In the genomic region with DNA sequence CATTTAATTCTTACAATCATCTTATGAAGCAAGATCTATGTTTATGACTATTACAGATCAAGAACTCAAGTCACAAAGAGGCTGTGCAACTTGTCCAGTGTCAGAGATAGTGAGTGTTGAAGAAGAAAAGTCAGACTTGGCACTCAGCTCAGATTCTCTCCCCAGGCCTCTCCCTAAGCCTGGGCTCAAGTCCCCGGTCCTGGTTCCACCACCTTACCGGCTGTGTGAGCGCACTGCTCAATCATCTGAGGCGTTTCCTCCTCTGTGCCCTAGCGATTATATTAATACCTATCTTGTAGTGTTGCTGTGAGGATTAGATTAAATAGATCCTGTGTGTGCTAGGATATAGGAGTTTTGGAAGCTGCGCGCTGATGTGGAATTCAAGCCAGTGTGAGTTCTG, we compare ENCODE assay signal across 16 cellular contexts. TPM values are rescaled to one million over a fixed set of nuclear protein-coding genes. Genes with fewer than 3 reads are reported as not detected.
DNase-seq lines count a peak whose midpoint lies in the region; TF ChIP-seq lines count a peak whose summit lies in the region.
"Had no signal": no experiment of that assay in that cellular context is flagged by ENCODE, and none has a peak within 500 bp of the region (broad histone marks: within the 10 kb centered on the region; RNA-seq: fewer than 3 reads in every experiment).

No MANE protein-coding gene starts in this region.

- TF ChIP-seq CTCF in left ventricle myocardium inferior (IDR thresholded peaks at IDR 0.05; ENCODE audit: borderline replicate concordance) (no peak), osteocyte (IDR thresholded peaks at IDR 0.05) (no peak), type B pancreatic cell (conservative IDR thresholded peaks at IDR 0.05) (no peak)

- H3K27ac ChIP-seq in left ventricle myocardium inferior (replicated peaks), result peak overlapping the region; percentile 86
- H3K27ac ChIP-seq: 22Rv1, C4-2B had no signal

- peak overlapping the region; percentile 15 for H3K4me3 ChIP-seq in left ventricle myocardium inferior

- H3K36me3 Mint-ChIP-seq in osteocyte (ENCODE audit: unreplicated experiment), result peaks cover 6% of the 10 kb centered on the region
- H3K36me3 Mint-ChIP-seq in type B pancreatic cell, result peaks cover 19% of the 10 kb centered on the region
- no peaks in the 10 kb centered on the region for H3K36me3 Mint-ChIP-seq in activated naive CD4-positive, alpha-beta T cell treated with anti-CD3 and anti-CD28 coated beads for 36 hours (ENCODE audit: low read depth)

- H3K27me3 Mint-ChIP-seq in osteocyte (ENCODE audit: unreplicated experiment) (no peaks in the 10 kb centered on the region), type B pancreatic cell (no peaks in the 10 kb centered on the region)
- no peaks in the 10 kb centered on the region for H3K27me3 Mint-ChIP-seq in activated naive CD4-positive, alpha-beta T cell treated with anti-CD3 and anti-CD28 coated beads for 36 hours (ENCODE audit: low read depth)

- no peaks in the 10 kb centered on the region for H3K9me3 Mint-ChIP-seq in osteocyte (ENCODE audit: unreplicated experiment)
- H3K9me3 Mint-ChIP-seq in type B pancreatic cell, result peaks cover 5% of the 10 kb centered on the region
- H3K9me3 Mint-ChIP-seq in activated naive CD4-positive, alpha-beta T cell treated with anti-CD3 and anti-CD28 coated beads for 36 hours, result no peaks in the 10 kb centered on the region

- DNase-seq in NCI-H510A treated with DMSO at 0.1 percent for 48 hours (lab: John Stamatoyannopoulos, UW) (peak; percentile 27), NCI-H510A (lab: John Stamatoyannopoulos, UW) (no peak), left ventricle myocardium inferior (no peak), osteocyte (ENCODE audit: extremely low spot score, unreplicated experiment) (no peak), type B pancreatic cell (ENCODE audit: extremely low spot score, unreplicated experiment) (no peak), T-helper 9 cell (no peak)
- DNase-seq in activated naive CD4-positive, alpha-beta T cell treated with anti-CD3 and anti-CD28 coated beads for 36 hours, result no peak
- no peak for DNase-seq in effector CD4-positive, alpha-beta T cell
- DNase-seq: activated naive CD4-positive, alpha-beta T cell; hippocampal formation; KBM-7; NCI-H2227 treated with DMSO at 0.1 percent for 48 hours; nucleus accumbens; stimulated activated CD4-positive, alpha-beta T cell treated with anti-CD3 and anti-CD28 coated beads, Interleukin-15, amount 100 ng/mL, for 24 hours had no signal

- CTCF ChIA-PET in activated naive CD4-positive, alpha-beta T cell treated with anti-CD3 and anti-CD28 coated beads for 36 hours (lab: Charles Lee), result interaction anchor here (0.6 kb wide), 2 partner anchors 53 to 101 kb away, joined by 4 read pairs; no protein-coding TSS in a partner anchor

- H3K4me1 ChIP-seq in left ventricle myocardium inferior, result peaks cover 79% of the 10 kb centered on the region

- intact Hi-C loops in left ventricle myocardium inferior (cut with micrococcal nuclease), result no loop called here
- intact Hi-C loops in activated naive CD4-positive, alpha-beta T cell treated with anti-CD3 and anti-CD28 coated beads for 36 hours (cut with micrococcal nuclease), result no loop called here

- H3K9me3 ChIP-seq in left ventricle myocardium inferior (replicated peaks), result no peaks in the 10 kb centered on the region

- H3K4me3 Mint-ChIP-seq in osteocyte (ENCODE audit: unreplicated experiment) (no peak overlapping the region), type B pancreatic cell (peak overlapping the region; percentile 57)
- H3K4me3 Mint-ChIP-seq in activated naive CD4-positive, alpha-beta T cell treated with anti-CD3 and anti-CD28 coated beads for 36 hours, result no peak overlapping the region

- H3K4me1 Mint-ChIP-seq in osteocyte (ENCODE audit: unreplicated experiment) (peaks cover 48% of the 10 kb centered on the region), type B pancreatic cell (ENCODE audit: unreplicated experiment) (peaks cover 53% of the 10 kb centered on the region)
- H3K4me1 Mint-ChIP-seq in activated naive CD4-positive, alpha-beta T cell treated with anti-CD3 and anti-CD28 coated beads for 36 hours (ENCODE audit: low read depth), result no peaks in the 10 kb centered on the region

- no peaks in the 10 kb centered on the region for H3K36me3 ChIP-seq in left ventricle myocardium inferior

- no peaks in the 10 kb centered on the region for H3K27me3 ChIP-seq in left ventricle myocardium inferior (ENCODE audit: low read depth)

- H3K27ac Mint-ChIP-seq in osteocyte (ENCODE audit: unreplicated experiment) (peak overlapping the region; percentile 89), type B pancreatic cell (peak overlapping the region; percentile 69)
- H3K27ac Mint-ChIP-seq in activated naive CD4-positive, alpha-beta T cell treated with anti-CD3 and anti-CD28 coated beads for 36 hours, result no peak overlapping the region

RNA-seq across cellular contexts. Expression of a gene that starts 38.5 kb away (rescaled TPM):
- total RNA-seq in left ventricle myocardium inferior (828 TPM), osteocyte (80.8 and 82.5 TPM in 2 replicates), type B pancreatic cell (ENCODE audit: low replicate concordance) (59.2 and 87.5 TPM in 2 replicates)
- total RNA-seq in activated naive CD4-positive, alpha-beta T cell treated with anti-CD3 and anti-CD28 coated beads for 36 hours, result under 1 TPM; 0.40 to 0.74 TPM

Comparison
In these comparisons a context has a peak if more than half of its experiments do, and no peak if none do; other contexts are left out.
1. RNA of a gene that starts 38.5 kb away (total RNA-seq): 828 TPM in left ventricle myocardium inferior (single experiment), 80.8 to 82.5 TPM in osteocyte and 59.2 to 87.5 TPM in type B pancreatic cell; 0.40 to 0.74 TPM in activated naive CD4-positive, alpha-beta T cell treated with anti-CD3 and anti-CD28 coated beads for 36 hours; every median in the first group is over 10 times any median in the second.